ENCODE assay signal across 8 cellular contexts in genomic region chr2:8692783-8693768, GRCh38. TPM values are rescaled to one million over a fixed set of nuclear protein-coding genes. Genes with fewer than 3 reads are reported as not detected.
DNase-seq lines count a peak whose midpoint lies in the region; ATAC-seq and TF ChIP-seq lines count a peak whose summit lies in the region.

No MANE protein-coding gene starts in this region.

- H3K4me1 ChIP-seq in iPS-20b (ENCODE audit: insufficient read depth, low read length) = no peaks in the 10 kb centered on the region

- no peak overlapping the region for H3K4me3 ChIP-seq in NB4 (ENCODE audit: low read depth, low read length)
- H3K4me3 ChIP-seq in astrocyte of the cerebellum (ENCODE audit: low read depth, low read length) = peak overlapping the region; percentile 6
- peak overlapping the region; percentile 49 for H3K4me3 ChIP-seq in iPS-20b (ENCODE audit: low read length)

- TF ChIP-seq CTCF in CD4-positive, alpha-beta T cell (IDR thresholded peaks at IDR 0.05) = peak; percentile 29
- TF ChIP-seq CTCF in NB4 (IDR thresholded peaks at IDR 0.05; ENCODE audit: low read depth, low read length) (peak; percentile 80), astrocyte of the cerebellum (IDR thresholded peaks at IDR 0.05; ENCODE audit: low read depth, low read length, missing control alignments) (peak; percentile 53)

- no peaks in the 10 kb centered on the region for H3K9me3 Mint-ChIP-seq in CD4-positive, alpha-beta T cell
- no peaks in the 10 kb centered on the region for H3K9me3 Mint-ChIP-seq in activated T-helper 1 cell treated with anti-CD3 and anti-CD28 coated beads, Interleukin-12 subunit alpha, Interleukin-12 subunit beta, Interleukin-2, Interleukin-4 antibody, amounts not matched to agents 30 ng/mL and 10 ng/mL and 1 ng/mL, durations not matched to agents 14 hours and 24 hours and 36 hours

- H3K9ac ChIP-seq in iPS-20b (ENCODE audit: low read depth, low read length) = no peak overlapping the region

- peaks cover 17% of the 10 kb centered on the region for H3K27me3 ChIP-seq in CD4-positive, alpha-beta T cell (ENCODE audit: control insufficient read depth, insufficient read depth, low read length)
- no peaks in the 10 kb centered on the region; the same call in 1 of the 2 replicates for H3K27me3 ChIP-seq in iPS-20b (ENCODE audit: insufficient read depth, low read length)

- intact Hi-C loops in CD4-positive, alpha-beta T cell (cut with DNase I, micrococcal nuclease) = no loop called here
- intact Hi-C loops in activated T-helper 1 cell treated with anti-CD3 and anti-CD28 coated beads, Interleukin-12 subunit alpha, Interleukin-12 subunit beta, Interleukin-2, Interleukin-4 antibody, amounts not matched to agents 30 ng/mL and 10 ng/mL and 1 ng/mL, durations not matched to agents 14 hours and 24 hours and 36 hours (cut with micrococcal nuclease) = no loop called here

- in situ Hi-C loops in astrocyte of the cerebellum (cut with HindIII; ENCODE audit: low sequenced_read_pairs) = no loop called here

- peaks cover 23% of the 10 kb centered on the region for H3K27me3 Mint-ChIP-seq in CD4-positive, alpha-beta T cell
- peaks cover 26% of the 10 kb centered on the region for H3K27me3 Mint-ChIP-seq in activated T-helper 1 cell treated with anti-CD3 and anti-CD28 coated beads, Interleukin-12 subunit alpha, Interleukin-12 subunit beta, Interleukin-2, Interleukin-4 antibody, amounts not matched to agents 30 ng/mL and 10 ng/mL and 1 ng/mL, durations not matched to agents 14 hours and 24 hours and 36 hours (ENCODE audit: insufficient read depth)

- H3K36me3 ChIP-seq in iPS-20b (ENCODE audit: insufficient read depth, low read depth, low read length) = no peaks in the 10 kb centered on the region

- POLR2A ChIA-PET in CD4-positive, alpha-beta T cell (lab: Charles Lee) = no interaction called here

- peak in 1 of 10 experiments; percentile 16 for DNase-seq in CD4-positive, alpha-beta T cell
- DNase-seq in NB4 (ENCODE audit: low read depth) (peak; percentile 52), astrocyte of the cerebellum (ENCODE audit: low read depth) (no peak), NCI-H1694 treated with DMSO at 0.1 percent for 48 hours (lab: John Stamatoyannopoulos, UW) (no peak), NCI-H748 treated with DMSO at 0.1 percent for 48 hours (lab: John Stamatoyannopoulos, UW) (no peak)
- peak; percentile 31 for DNase-seq in stimulated activated CD4-positive, alpha-beta T cell treated with anti-CD3 and anti-CD28 coated beads, Interleukin-12 subunit alpha, Interleukin-12 subunit beta, amount 100 ng/mL, for 4 hours
- no peak for DNase-seq in activated T-helper 1 cell treated with anti-CD3 and anti-CD28 coated beads, Interleukin-12 subunit alpha, Interleukin-12 subunit beta, Interleukin-2, Interleukin-4 antibody, amounts not matched to agents 30 ng/mL and 10 ng/mL and 1 ng/mL, durations not matched to agents 14 hours and 24 hours and 36 hours (ENCODE audit: low spot score)

- TF ChIP-seq POLR2A in NB4 (IDR thresholded peaks at IDR 0.05; ENCODE audit: extremely low read depth, insufficient read length) = no peak

- no peak overlapping the region for H3K27ac ChIP-seq in CD4-positive, alpha-beta T cell (ENCODE audit: low read depth, low read length)
- no peak overlapping the region for H3K27ac ChIP-seq in iPS-20b (ENCODE audit: low read length)

- peak; percentile 34 for ATAC-seq in CD4-positive, alpha-beta T cell (ENCODE audit: poor library complexity)

- H3K36me3 Mint-ChIP-seq in CD4-positive, alpha-beta T cell (ENCODE audit: low read depth) = no peaks in the 10 kb centered on the region
- peaks cover 5% of the 10 kb centered on the region for H3K36me3 Mint-ChIP-seq in activated T-helper 1 cell treated with anti-CD3 and anti-CD28 coated beads, Interleukin-12 subunit alpha, Interleukin-12 subunit beta, Interleukin-2, Interleukin-4 antibody, amounts not matched to agents 30 ng/mL and 10 ng/mL and 1 ng/mL, durations not matched to agents 14 hours and 24 hours and 36 hours (ENCODE audit: low read depth)

- no peaks in the 10 kb centered on the region for H3K4me1 Mint-ChIP-seq in CD4-positive, alpha-beta T cell (ENCODE audit: low read depth)
- no peaks in the 10 kb centered on the region for H3K4me1 Mint-ChIP-seq in activated T-helper 1 cell treated with anti-CD3 and anti-CD28 coated beads, Interleukin-12 subunit alpha, Interleukin-12 subunit beta, Interleukin-2, Interleukin-4 antibody, amounts not matched to agents 30 ng/mL and 10 ng/mL and 1 ng/mL, durations not matched to agents 14 hours and 24 hours and 36 hours (ENCODE audit: low read depth)

- no peak overlapping the region for H3K27ac Mint-ChIP-seq in CD4-positive, alpha-beta T cell
- H3K27ac Mint-ChIP-seq in activated T-helper 1 cell treated with anti-CD3 and anti-CD28 coated beads, Interleukin-12 subunit alpha, Interleukin-12 subunit beta, Interleukin-2, Interleukin-4 antibody, amounts not matched to agents 30 ng/mL and 10 ng/mL and 1 ng/mL, durations not matched to agents 14 hours and 24 hours and 36 hours = no peak overlapping the region

- CTCF ChIA-PET in CD4-positive, alpha-beta T cell (lab: Charles Lee) = interaction anchor here (1.0 kb wide), 2 partner anchors 248 to 775 kb away, joined by 3 read pairs; no protein-coding TSS in a partner anchor

- no peak overlapping the region for H3K4me3 Mint-ChIP-seq in CD4-positive, alpha-beta T cell
- no peak overlapping the region for H3K4me3 Mint-ChIP-seq in activated T-helper 1 cell treated with anti-CD3 and anti-CD28 coated beads, Interleukin-12 subunit alpha, Interleukin-12 subunit beta, Interleukin-2, Interleukin-4 antibody, amounts not matched to agents 30 ng/mL and 10 ng/mL and 1 ng/mL, durations not matched to agents 14 hours and 24 hours and 36 hours

- no peaks in the 10 kb centered on the region for H3K9me3 ChIP-seq in CD4-positive, alpha-beta T cell (ENCODE audit: control insufficient read depth, low read length)
- no peaks in the 10 kb centered on the region for H3K9me3 ChIP-seq in iPS-20b (ENCODE audit: insufficient read depth, low read depth, low read length)

RNA-seq across cellular contexts. Expression of gene ID2, which starts 11.2 kb away (rescaled TPM):
- total RNA-seq in CD4-positive, alpha-beta T cell = 100 to 1,000 TPM; 238 to 242 TPM
- total RNA-seq in activated T-helper 1 cell treated with anti-CD3 and anti-CD28 coated beads, Interleukin-12 subunit alpha, Interleukin-12 subunit beta, Interleukin-2, Interleukin-4 antibody, amounts not matched to agents 30 ng/mL and 10 ng/mL and 1 ng/mL, durations not matched to agents 14 hours and 24 hours and 36 hours = 301 and 306 TPM in 2 replicates

Comparison
In these comparisons a context has a peak if more than half of its experiments do, and no peak if none do; other contexts are left out.
1. DNase-seq: peak in NB4 (single experiment) and stimulated activated CD4-positive, alpha-beta T cell treated with anti-CD3 and anti-CD28 coated beads, Interleukin-12 subunit alpha, Interleukin-12 subunit beta, amount 100 ng/mL, for 4 hours (single experiment); none in astrocyte of the cerebellum (single experiment), activated T-helper 1 cell treated with anti-CD3 and anti-CD28 coated beads, Interleukin-12 subunit alpha, Interleukin-12 subunit beta, Interleukin-2, Interleukin-4 antibody, amounts not matched to agents 30 ng/mL and 10 ng/mL and 1 ng/mL, durations not matched to agents 14 hours and 24 hours and 36 hours (single experiment), NCI-H1694 treated with DMSO at 0.1 percent for 48 hours (single experiment) and NCI-H748 treated with DMSO at 0.1 percent for 48 hours (single experiment).
2. CTCF ChIP-seq: peak in every context shown above with its lines; median percentile 80 in NB4; 53 in astrocyte of the cerebellum; 29 in CD4-positive, alpha-beta T cell.